In the genomic region with DNA sequence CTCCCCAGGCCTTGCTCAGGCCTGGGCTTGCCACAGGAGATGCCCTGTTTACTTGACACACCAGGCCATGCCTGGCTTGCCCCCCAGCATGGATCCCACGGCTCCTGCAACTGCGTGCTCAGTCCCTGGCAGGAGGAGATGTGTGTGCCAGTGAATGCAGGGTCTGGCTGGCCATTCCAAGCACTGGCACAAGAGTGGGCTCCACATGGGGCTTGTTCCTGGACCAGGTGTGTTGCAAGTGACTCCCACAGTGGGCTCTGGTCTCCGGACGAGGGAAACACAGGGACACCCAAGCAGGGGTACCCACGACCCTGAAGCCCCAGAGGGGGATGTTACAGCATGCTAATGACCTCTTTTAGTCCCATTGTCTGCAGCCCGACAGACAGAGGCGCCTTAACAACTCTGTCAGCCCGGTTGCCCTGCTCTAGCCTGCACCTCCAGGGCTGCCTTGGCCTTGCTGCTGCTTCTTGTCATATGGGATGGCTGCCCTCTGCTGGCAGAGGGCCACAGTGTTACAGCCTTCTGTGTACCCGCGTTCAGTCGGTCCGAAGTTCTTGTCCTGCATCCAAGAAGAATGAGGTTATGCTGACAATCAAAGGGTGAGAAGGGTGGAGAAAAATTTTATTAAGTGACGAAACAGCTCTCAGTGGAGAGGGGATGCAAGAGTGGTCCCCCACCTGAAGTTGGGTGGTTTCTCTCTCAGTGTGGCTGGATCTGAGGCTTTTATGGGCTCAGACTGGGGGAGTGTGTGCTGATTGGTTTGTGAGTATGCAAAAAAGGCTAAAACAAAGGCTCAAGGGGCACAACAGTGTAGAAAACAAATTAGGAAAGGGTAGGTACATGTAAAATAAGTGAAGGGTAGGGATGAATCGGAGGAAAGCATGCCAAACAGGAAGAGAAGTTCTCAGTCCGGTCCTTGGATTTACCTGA, we compare ENCODE assay signal across 9 cellular contexts.
DNase-seq lines count a peak whose midpoint lies in the region; ATAC-seq and TF ChIP-seq lines count a peak whose summit lies in the region.
"Had no signal": no experiment of that assay in that cellular context is flagged by ENCODE, and none has a peak within 500 bp of the region (broad histone marks: within the 10 kb centered on the region; RNA-seq: fewer than 3 reads in every experiment).

No MANE protein-coding gene starts in this region.

- H3K36me3 Mint-ChIP-seq in stimulated activated naive B cell treated with anti-CD40 and anti-IgM and Interleukin-4, amounts not matched to agents 10 μg/mL and 1 μg/mL and 100 μg/mL, for 72 hours, result peaks cover 8 to 29% of the 10 kb centered on the region in 2 donors

- ATAC-seq in GM21529 (IDR thresholded peaks at IDR 0.05; ENCODE audit: unreplicated experiment), result peak; percentile 61
- ATAC-seq in stimulated activated naive B cell treated with anti-CD40 and anti-IgM and Interleukin-4, amounts not matched to agents 10 μg/mL and 1 μg/mL and 100 μg/mL, for 72 hours (replicated peaks), result peak; percentile 70 to 76
- no peak for ATAC-seq in GM18517 (IDR thresholded peaks at IDR 0.05; ENCODE audit: unreplicated experiment)
- no peak for ATAC-seq in HG03469 (IDR thresholded peaks at IDR 0.05; ENCODE audit: unreplicated experiment)

- peaks cover 0 to 6% of the 10 kb centered on the region in 2 donors for H3K9me3 Mint-ChIP-seq in stimulated activated naive B cell treated with anti-CD40 and anti-IgM and Interleukin-4, amounts not matched to agents 10 μg/mL and 1 μg/mL and 100 μg/mL, for 72 hours

- DNase-seq in SK-N-DZ (ENCODE audit: low spot score) (peak; percentile 22), astrocyte of the hippocampus (ENCODE audit: low read depth, low spot score) (peak; percentile 18), kidney tubule cell (ENCODE audit: low spot score) (peak; percentile 51)
- DNase-seq in stimulated activated naive B cell treated with anti-CD40 and anti-IgM and Interleukin-4, amounts not matched to agents 10 μg/mL and 1 μg/mL and 100 μg/mL, for 72 hours, result peak; percentile 8

- no peak overlapping the region for H3K27ac ChIP-seq in C4-2B
- H3K27ac ChIP-seq: parathyroid adenoma had no signal

- no peaks in the 10 kb centered on the region for H3K27me3 Mint-ChIP-seq in stimulated activated naive B cell treated with anti-CD40 and anti-IgM and Interleukin-4, amounts not matched to agents 10 μg/mL and 1 μg/mL and 100 μg/mL, for 72 hours

- no peak overlapping the region for H3K27ac Mint-ChIP-seq in stimulated activated naive B cell treated with anti-CD40 and anti-IgM and Interleukin-4, amounts not matched to agents 10 μg/mL and 1 μg/mL and 100 μg/mL, for 72 hours

- no peak overlapping the region for H3K4me3 Mint-ChIP-seq in stimulated activated naive B cell treated with anti-CD40 and anti-IgM and Interleukin-4, amounts not matched to agents 10 μg/mL and 1 μg/mL and 100 μg/mL, for 72 hours

- peak; percentile 27 for TF ChIP-seq CTCF in C4-2B (conservative IDR thresholded peaks at IDR 0.05)

- H3K4me1 Mint-ChIP-seq in stimulated activated naive B cell treated with anti-CD40 and anti-IgM and Interleukin-4, amounts not matched to agents 10 μg/mL and 1 μg/mL and 100 μg/mL, for 72 hours, result no peaks in the 10 kb centered on the region

Comparison
In these comparisons a context has a peak if more than half of its experiments do, and no peak if none do; other contexts are left out.
1. ATAC-seq: peak in GM21529 (single experiment) and stimulated activated naive B cell treated with anti-CD40 and anti-IgM and Interleukin-4, amounts not matched to agents 10 μg/mL and 1 μg/mL and 100 μg/mL, for 72 hours (2 of 2); none in GM18517 (single experiment) and HG03469 (single experiment).
2. Peak in every context shown above with its lines, with median percentiles within 50 percentile points of each other: DNase-seq.